18 cellular contexts compared by ENCODE assay signal in the genomic region with DNA sequence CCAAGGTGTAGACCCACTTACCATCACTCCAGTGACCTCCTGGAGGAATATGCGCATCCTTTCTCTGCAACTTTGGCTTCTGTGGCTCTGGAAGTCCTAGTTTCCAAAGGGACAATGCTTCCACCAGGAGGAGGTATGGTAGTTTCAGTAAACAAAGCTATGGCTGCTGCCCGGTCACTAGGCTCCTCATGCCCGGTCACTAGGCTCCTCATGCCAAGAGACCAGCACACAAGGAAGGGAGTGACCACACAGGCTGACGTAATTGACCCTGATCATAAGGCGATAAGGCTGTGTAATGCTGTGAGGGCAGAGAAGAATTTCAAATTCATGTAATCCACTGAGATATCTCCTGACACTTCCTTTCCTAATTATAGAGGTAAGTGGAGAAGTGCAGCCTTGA.
DNase-seq lines count a peak whose midpoint lies in the region; ATAC-seq and TF ChIP-seq lines count a peak whose summit lies in the region.
"Had no signal": no experiment of that assay in that cellular context is flagged by ENCODE, and none has a peak within 500 bp of the region (broad histone marks: within the 10 kb centered on the region; RNA-seq: fewer than 3 reads in every experiment).

No MANE protein-coding gene starts in this region.

- no peak overlapping the region for H3K27ac ChIP-seq in WERI-Rb-1
- H3K27ac ChIP-seq: Peyer's patch had no signal

- peaks cover 3% of the 10 kb centered on the region for H3K9me3 ChIP-seq in WERI-Rb-1 (ENCODE audit: severe bottlenecking)
- H3K9me3 ChIP-seq: Peyer's patch had no signal

- TF ChIP-seq CTCF in WERI-Rb-1 (IDR thresholded peaks at IDR 0.05; ENCODE audit: low read depth, low read length) = peak; percentile 14; the same call in 1 of the 2 replicates

- H3K36me3 ChIP-seq in WERI-Rb-1 = no peaks in the 10 kb centered on the region
- H3K36me3 ChIP-seq: Peyer's patch had no signal

- DNase-seq in M059J (ENCODE audit: low read depth) = peak; percentile 18
- no peak for DNase-seq in WERI-Rb-1
- DNase-seq in left lobe of liver (ENCODE audit: low spot score) = no peak
- peak; percentile 2 for DNase-seq in renal cortical epithelial cell (ENCODE audit: low read depth)
- no peak for DNase-seq in cerebellar nuclear complex (lab: John Stamatoyannopoulos, UW)
- DNase-seq in amygdala (lab: John Stamatoyannopoulos, UW) = no peak
- DNase-seq in AG08396 (ENCODE audit: low spot score) = no peak
- DNase-seq: ACHN; CD4-positive, alpha-beta T cell; DMS79; NCI-H1048; NCI-H2107; NCI-H345; Peyer's patch; SIG-M5 had no signal

- no peaks in the 10 kb centered on the region for H3K27me3 ChIP-seq in WERI-Rb-1 (ENCODE audit: insufficient read depth, low read depth, severe bottlenecking)
- H3K27me3 ChIP-seq: Peyer's patch had no signal

- H3K4me3 ChIP-seq in WERI-Rb-1 (ENCODE audit: low read depth, low read length) = no peak overlapping the region
- H3K4me3 ChIP-seq: GM12878, GM23338, Peyer's patch had no signal

- ATAC-seq in left lobe of liver (peak; percentile 73), GM21390 (IDR thresholded peaks at IDR 0.05; ENCODE audit: unreplicated experiment) (no peak)
- ATAC-seq: GM12878, GM23338 had no signal

Comparison
In these comparisons a context has a peak if more than half of its experiments do, and no peak if none do; other contexts are left out.
1. DNase-seq: peak in M059J (single experiment) and renal cortical epithelial cell (single experiment); none in WERI-Rb-1 (single experiment), left lobe of liver (single experiment), cerebellar nuclear complex (0 of 2), amygdala (0 of 56) and AG08396 (single experiment).